In the genomic region with DNA sequence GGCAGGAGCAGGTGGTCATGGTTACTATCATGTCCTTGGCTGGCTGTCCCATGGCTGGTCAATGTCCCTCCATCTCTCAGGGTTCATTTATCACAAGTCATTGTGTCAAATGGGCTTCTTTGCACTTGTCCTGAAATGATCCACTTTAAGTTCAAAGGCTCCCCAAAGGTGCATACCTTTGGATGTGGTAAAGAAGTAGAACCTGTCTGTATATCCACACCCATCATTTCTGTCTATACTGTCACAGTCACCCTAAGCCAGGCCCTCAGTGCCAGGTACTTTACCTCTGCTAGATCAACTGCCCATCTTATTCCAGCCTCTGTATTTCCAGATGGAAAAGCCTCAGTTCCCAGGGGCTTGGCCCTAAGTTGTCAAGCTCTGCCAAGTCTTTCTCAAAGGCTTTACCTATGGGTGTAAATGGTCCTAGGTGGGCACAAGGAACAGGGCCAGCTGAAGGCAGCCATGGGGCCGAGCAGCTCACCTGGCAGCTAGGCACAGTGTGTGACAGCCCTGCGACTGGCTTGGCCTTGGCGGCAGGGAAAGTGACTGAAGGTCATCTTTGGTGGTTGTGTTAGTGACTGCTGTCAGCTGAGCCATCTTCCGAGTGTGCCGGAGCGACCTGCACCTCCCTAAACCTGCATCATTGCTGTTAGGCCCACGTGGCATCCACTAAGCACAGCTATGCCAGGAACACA, we compare ENCODE assay signal across 22 cellular contexts.
"Had no signal": no experiment of that assay in that cellular context is flagged by ENCODE, and none has a peak within 500 bp of the region (broad histone marks: within the 10 kb centered on the region; RNA-seq: fewer than 3 reads in every experiment).

No MANE protein-coding gene starts in this region.

- H3K9me3 ChIP-seq: breast epithelium, MG63, SJSA1 had no signal

- DNase-seq: activated CD4-positive, alpha-beta memory T cell treated with anti-CD3 and anti-CD28 coated beads for 36 hours; activated CD4-positive, alpha-beta T cell treated with anti-CD3 and anti-CD28 coated beads, Interleukin-2, amount 10 ng/mL, durations not matched to agents 24 days and 14 days; activated CD4-positive, CD25-positive, alpha-beta regulatory T cell treated with anti-CD3 and anti-CD28 coated beads, Interleukin-2, amount 50 U/mL, for 72 hours; activated CD8-positive, alpha-beta memory T cell treated with anti-CD3 and anti-CD28 coated beads for 24 hours; activated naive CD4-positive, alpha-beta T cell; activated T-cell treated with anti-CD3 and anti-CD28 coated beads, Interleukin-2, amount 50 U/mL, for 72 hours; central memory CD4-positive, alpha-beta T cell; MG63; NCI-H1105; NCI-H1436; NCI-H1694 treated with DMSO at 0.1 percent for 48 hours; NCI-H2029 treated with DMSO at 0.1 percent for 48 hours; NCI-H345; NCI-H510A; NCI-H526 treated with DMSO at 0.1 percent for 48 hours; NCI-H82; RPMI8226; SHP77 had no signal

- ATAC-seq: activated T-cell treated with anti-CD3 and anti-CD28 coated beads, Interleukin-2, amount 50 U/mL, for 72 hours; SK-N-SH treated with all-trans-retinoic acid at 6 μM for 48 hours; WTC11 had no signal

- H3K27ac ChIP-seq: breast epithelium, SJSA1 had no signal

- H3K36me3 ChIP-seq: breast epithelium, MG63, SJSA1 had no signal

- H3K27me3 ChIP-seq: MG63, SJSA1 had no signal

- H3K4me1 ChIP-seq: breast epithelium had no signal

- H3K4me3 ChIP-seq: breast epithelium, MG63, SJSA1 had no signal
